8 cellular contexts compared by ENCODE assay signal in genomic region chr1:84944767-84945486, GRCh38. TPM values are rescaled to one million over a fixed set of nuclear protein-coding genes. Genes with fewer than 3 reads are reported as not detected.
DNase-seq lines count a peak whose midpoint lies in the region; ATAC-seq and TF ChIP-seq lines count a peak whose summit lies in the region.

No MANE protein-coding gene starts in this region.

- H3K36me3 ChIP-seq in left lung: no peaks in the 10 kb centered on the region

- no peaks in the 10 kb centered on the region for H3K27me3 ChIP-seq in left lung

- H3K27ac Mint-ChIP-seq in WTC11: peak overlapping the region; percentile 36; the same call in 1 of the 2 replicates
- H3K27ac Mint-ChIP-seq in chondrocyte (ENCODE audit: unreplicated experiment): no peak overlapping the region

- peaks cover 2 to 14% of the 10 kb centered on the region in 2 donors for H3K4me1 ChIP-seq in left lung

- peaks cover 26% of the 10 kb centered on the region for H3K4me1 Mint-ChIP-seq in WTC11
- H3K4me1 Mint-ChIP-seq in chondrocyte (ENCODE audit: low read depth): peaks cover 16% of the 10 kb centered on the region

- H3K4me3 ChIP-seq in AG10803 (ENCODE audit: low read length) (peak overlapping the region; percentile 35), left lung (peak overlapping the region; percentile 17 to 42)

- 0 out of 2 replicates have a peak, but pooled peaks cover 5% of the 10 kb centered on the region for H3K36me3 Mint-ChIP-seq in WTC11
- no peaks in the 10 kb centered on the region for H3K36me3 Mint-ChIP-seq in chondrocyte (ENCODE audit: low read depth)

- POLR2A ChIA-PET in WTC11 (lab: Charles Lee): interaction anchor here (1.1 kb wide), 1 partner anchor 295 kb away, joined by 3 read pairs; no protein-coding TSS in a partner anchor

- peaks cover 5% of the 10 kb centered on the region; the same call in 1 of the 2 replicates for H3K9me3 Mint-ChIP-seq in WTC11
- H3K9me3 Mint-ChIP-seq in chondrocyte (ENCODE audit: low read depth): peaks cover 7% of the 10 kb centered on the region

- TF ChIP-seq CTCF in AG10803 (conservative IDR thresholded peaks at IDR 0.05; ENCODE audit: low read length) (peak; percentile 78), WTC11 (IDR thresholded peaks at IDR 0.05) (peak; percentile 66), chondrocyte (IDR thresholded peaks at IDR 0.05) (peak; percentile 99), left lung (IDR thresholded peaks at IDR 0.05) (peak; percentile 89 to 96)

- H3K27ac ChIP-seq in left lung: peak overlapping the region; percentile 65 to 81

- peak; percentile 85 for ATAC-seq in GM18870 (IDR thresholded peaks at IDR 0.05; ENCODE audit: unreplicated experiment)
- peak; percentile 81 for ATAC-seq in HG03108 (IDR thresholded peaks at IDR 0.05; ENCODE audit: unreplicated experiment)
- peak; percentile 92 for ATAC-seq in WTC11
- ATAC-seq in left lung: peak; percentile 99

- H3K27me3 Mint-ChIP-seq in WTC11 (ENCODE audit: low read depth) (no peaks in the 10 kb centered on the region), chondrocyte (ENCODE audit: low read depth) (peaks cover 10% of the 10 kb centered on the region)

- CTCF ChIA-PET in WTC11 (lab: Charles Lee): interaction anchor here (0.5 to 3.2 kb wide), 84 partner anchors 9 to 668 kb away, joined by 3 to 90 read pairs (median 4); partner anchors contain the start of genes BCL10, C1orf52, CTBS and LPAR3

- peaks cover 0 to 5% of the 10 kb centered on the region in 2 donors for H3K9me3 ChIP-seq in left lung

- DNase-seq in AG10803 (ENCODE audit: low read depth): peak; percentile 89
- DNase-seq in NCI-H2171 treated with DMSO at 0.1 percent for 48 hours (lab: John Stamatoyannopoulos, UW): peak; percentile 94
- peak; percentile 48 for DNase-seq in WTC11 (ENCODE audit: low spot score)
- no peak for DNase-seq in chondrocyte (ENCODE audit: low spot score)
- DNase-seq in left lung: peak in 1 of 2 donors; percentile 64
- peak; percentile 84 for DNase-seq in stimulated activated CD4-positive, alpha-beta T cell treated with anti-CD3 and anti-CD28 coated beads, Interleukin-4, amount 100 ng/mL, for 24 hours

- intact Hi-C loops in left lung (cut with DNase I): loop anchor here in 1 of 2 donors (10.0 kb wide), 1 partner anchor 130 kb away; no protein-coding TSS in a partner anchor

- H3K4me3 Mint-ChIP-seq in WTC11 (no peak overlapping the region), chondrocyte (ENCODE audit: unreplicated experiment) (peak overlapping the region; percentile 57)

TF ChIP-seq in WTC11, 78 proteins besides CTCF, POLR2A, EP300 and RAD21:
- TF ChIP-seq KAT7 (CRISPR knock-in tag; IDR thresholded peaks at IDR 0.05; ENCODE audit: borderline replicate concordance) (no peak), E2F5 (CRISPR knock-in tag; IDR thresholded peaks at IDR 0.05) (no peak), CBFB (CRISPR knock-in tag; IDR thresholded peaks at IDR 0.05; ENCODE audit: low read depth) (no peak), ATF1 (CRISPR knock-in tag; IDR thresholded peaks at IDR 0.05) (no peak), ZMAT4 (CRISPR knock-in tag; IDR thresholded peaks at IDR 0.05) (no peak), RORB (CRISPR knock-in tag; IDR thresholded peaks at IDR 0.05) (no peak), USF2 (CRISPR knock-in tag; IDR thresholded peaks at IDR 0.05) (no peak), ERG (CRISPR knock-in tag; IDR thresholded peaks at IDR 0.05) (no peak), ZNF219 (CRISPR knock-in tag; IDR thresholded peaks at IDR 0.05; ENCODE audit: borderline replicate concordance) (no peak), GRHL2 (CRISPR knock-in tag; IDR thresholded peaks at IDR 0.05; ENCODE audit: insufficient replicate concordance, severe bottlenecking) (no peak), AR (CRISPR knock-in tag; IDR thresholded peaks at IDR 0.05) (no peak)

RNA-seq across cellular contexts. Expression of gene LPAR3, which starts 51.9 kb away (rescaled TPM):
- total RNA-seq in WTC11 (2021): 26.8 to 33.3 TPM (median 27.6 TPM) in 3 replicates
- not detected in 3 replicates for total RNA-seq in chondrocyte
- 1 to 10 TPM in 1 of 2 donors, under 1 TPM in 1; 0.32 to 2.7 TPM for total RNA-seq in left lung

RNA-seq across cellular contexts. Expression of gene MCOLN2, which starts 52.0 kb away (rescaled TPM):
- total RNA-seq in WTC11 (2021) (3.8 to 5.4 TPM (median 4.8 TPM) in 3 replicates), chondrocyte (not detected in 3 replicates), left lung (1 to 10 TPM; 2.8 to 5.9 TPM)
